Comparison of ENCODE assay signal across 1 cellular context in the genomic region with DNA sequence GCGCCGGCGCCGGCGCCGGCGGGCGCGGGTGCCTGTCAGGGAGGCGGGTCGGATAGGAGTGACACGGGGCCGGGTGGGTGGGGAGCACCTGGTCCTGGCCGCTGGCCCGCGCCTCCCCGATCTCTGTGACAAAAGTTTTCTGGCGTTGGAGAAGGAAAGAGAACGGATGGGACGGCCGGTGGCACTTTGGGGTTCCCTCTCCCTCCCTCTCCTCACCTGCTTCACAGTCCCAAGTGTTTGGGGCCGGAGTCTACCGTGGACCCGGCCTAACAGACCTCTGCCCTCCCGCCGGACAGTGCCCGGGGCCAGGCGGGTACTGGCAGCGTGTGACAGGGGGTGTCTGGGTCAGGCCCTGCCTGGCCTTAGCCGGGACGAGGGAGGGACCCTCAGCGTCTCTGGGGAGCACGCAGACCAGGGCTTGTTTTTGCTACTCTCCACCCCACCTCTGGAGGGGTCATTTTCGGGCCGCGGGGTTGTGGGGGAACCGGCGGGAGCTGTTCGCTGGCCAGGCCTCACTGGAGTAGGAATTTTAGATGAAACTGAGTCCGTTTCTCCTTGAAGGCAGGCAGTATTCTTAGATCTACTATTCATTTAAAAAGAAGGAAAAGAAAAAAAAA.
TF ChIP-seq lines count a peak whose summit lies in the region.

No MANE protein-coding gene starts in this region.

TF ChIP-seq in WTC11, 78 proteins besides CTCF, POLR2A, EP300 and RAD21 (continued from another document):
- TF ChIP-seq, protein P1, sequence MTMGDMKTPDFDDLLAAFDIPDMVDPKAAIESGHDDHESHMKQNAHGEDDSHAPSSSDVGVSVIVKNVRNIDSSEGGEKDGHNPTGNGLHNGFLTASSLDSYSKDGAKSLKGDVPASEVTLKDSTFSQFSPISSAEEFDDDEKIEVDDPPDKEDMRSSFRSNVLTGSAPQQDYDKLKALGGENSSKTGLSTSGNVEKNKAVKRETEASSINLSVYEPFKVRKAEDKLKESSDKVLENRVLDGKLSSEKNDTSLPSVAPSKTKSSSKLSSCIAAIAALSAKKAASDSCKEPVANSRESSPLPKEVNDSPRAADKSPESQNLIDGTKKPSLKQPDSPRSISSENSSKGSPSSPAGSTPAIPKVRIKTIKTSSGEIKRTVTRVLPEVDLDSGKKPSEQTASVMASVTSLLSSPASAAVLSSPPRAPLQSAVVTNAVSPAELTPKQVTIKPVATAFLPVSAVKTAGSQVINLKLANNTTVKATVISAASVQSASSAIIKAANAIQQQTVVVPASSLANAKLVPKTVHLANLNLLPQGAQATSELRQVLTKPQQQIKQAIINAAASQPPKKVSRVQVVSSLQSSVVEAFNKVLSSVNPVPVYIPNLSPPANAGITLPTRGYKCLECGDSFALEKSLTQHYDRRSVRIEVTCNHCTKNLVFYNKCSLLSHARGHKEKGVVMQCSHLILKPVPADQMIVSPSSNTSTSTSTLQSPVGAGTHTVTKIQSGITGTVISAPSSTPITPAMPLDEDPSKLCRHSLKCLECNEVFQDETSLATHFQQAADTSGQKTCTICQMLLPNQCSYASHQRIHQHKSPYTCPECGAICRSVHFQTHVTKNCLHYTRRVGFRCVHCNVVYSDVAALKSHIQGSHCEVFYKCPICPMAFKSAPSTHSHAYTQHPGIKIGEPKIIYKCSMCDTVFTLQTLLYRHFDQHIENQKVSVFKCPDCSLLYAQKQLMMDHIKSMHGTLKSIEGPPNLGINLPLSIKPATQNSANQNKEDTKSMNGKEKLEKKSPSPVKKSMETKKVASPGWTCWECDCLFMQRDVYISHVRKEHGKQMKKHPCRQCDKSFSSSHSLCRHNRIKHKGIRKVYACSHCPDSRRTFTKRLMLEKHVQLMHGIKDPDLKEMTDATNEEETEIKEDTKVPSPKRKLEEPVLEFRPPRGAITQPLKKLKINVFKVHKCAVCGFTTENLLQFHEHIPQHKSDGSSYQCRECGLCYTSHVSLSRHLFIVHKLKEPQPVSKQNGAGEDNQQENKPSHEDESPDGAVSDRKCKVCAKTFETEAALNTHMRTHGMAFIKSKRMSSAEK (CRISPR knock-in tag; IDR thresholded peaks at IDR 0.05; ENCODE audit: borderline replicate concordance), result no peak
- TF ChIP-seq CREB1 (CRISPR knock-in tag; IDR thresholded peaks at IDR 0.05), result no peak
- no peak for TF ChIP-seq GABPB1 (CRISPR knock-in tag; IDR thresholded peaks at IDR 0.05)
TF ChIP-seq in WTC11: peak in this region for 0.
